In genomic region chr2:218406949-218407703, GRCh38 we compare ENCODE assay signal across 8 cellular contexts. TPM values are rescaled to one million over a fixed set of nuclear protein-coding genes. Genes with fewer than 3 reads are reported as not detected.
DNase-seq lines count a peak whose midpoint lies in the region; ATAC-seq and TF ChIP-seq lines count a peak whose summit lies in the region.

No MANE protein-coding gene starts in this region.

- H3K27me3 ChIP-seq in lower lobe of right lung (ENCODE audit: low read depth) = no peaks in the 10 kb centered on the region

- no peaks in the 10 kb centered on the region for H3K9me3 ChIP-seq in lower lobe of right lung

- peak overlapping the region; percentile 90 for H3K27ac ChIP-seq in lower lobe of right lung

- H3K4me1 ChIP-seq in lower lobe of right lung = peaks cover 51% of the 10 kb centered on the region

- TF ChIP-seq CTCF in AG09309 (IDR thresholded peaks at IDR 0.05; ENCODE audit: control insufficient read depth, insufficient read depth, low read depth, low read length, missing control alignments) (no peak), lower lobe of right lung (IDR thresholded peaks at IDR 0.05) (no peak)

- ATAC-seq in GM21423 (IDR thresholded peaks at IDR 0.05; ENCODE audit: unreplicated experiment) (peak; percentile 4), lower lobe of right lung (peak; percentile 21 to 23)

- DNase-seq in AG09309 (ENCODE audit: low read depth) = no peak
- peak; percentile 97 for DNase-seq in NCI-H2171 treated with DMSO at 0.1 percent for 48 hours (lab: John Stamatoyannopoulos, UW)
- peak; percentile 62 for DNase-seq in activated CD4-positive, alpha-beta T cell treated with anti-CD3 and anti-CD28 coated beads, Interleukin-2, amount 50 U/mL, for 1 hour
- DNase-seq in dermis blood vessel endothelial cell = peak; percentile 42
- peak; percentile 81 for DNase-seq in lower lobe of right lung
- DNase-seq in stimulated activated CD8-positive, alpha-beta memory T cell treated with anti-CD3 and anti-CD28 coated beads, Interleukin-4, amount 100 ng/mL, for 48 hours = peak; percentile 77
- no peak for DNase-seq in NCI-H345 treated with DMSO at 0.1 percent for 48 hours (lab: John Stamatoyannopoulos, UW; ENCODE audit: unreplicated experiment)

- peak overlapping the region; percentile 48 for H3K4me3 ChIP-seq in AG09309 (ENCODE audit: control insufficient read depth, low read depth, low read length)
- H3K4me3 ChIP-seq in lower lobe of right lung = peak overlapping the region; percentile 60

- intact Hi-C loops in lower lobe of right lung (cut with DNase I) = no loop called here

- peaks cover 35% of the 10 kb centered on the region for H3K36me3 ChIP-seq in lower lobe of right lung

RNA-seq across cellular contexts. Expression of gene CTDSP1, which starts 7.5 kb away (rescaled TPM):
- total RNA-seq in dermis blood vessel endothelial cell = 103 and 110 TPM in 2 replicates
- 168 TPM for total RNA-seq in lower lobe of right lung

RNA-seq across cellular contexts. Expression of gene VIL1, which starts 11.8 kb away (rescaled TPM):
- total RNA-seq in dermis blood vessel endothelial cell = not detected in 2 replicates
- 0.41 TPM for total RNA-seq in lower lobe of right lung

RNA-seq across cellular contexts. Expression of gene SLC11A1, which starts 25.1 kb away (rescaled TPM):
- total RNA-seq in dermis blood vessel endothelial cell = under 0.01 and 0.05 TPM in 2 replicates
- 419 TPM for total RNA-seq in lower lobe of right lung

RNA-seq across cellular contexts. Expression of gene CATIP, which starts 50.5 kb away (rescaled TPM):
- 0.17 TPM in 1 of 2 replicates, not detected in the other for total RNA-seq in dermis blood vessel endothelial cell
- 5.6 TPM for total RNA-seq in lower lobe of right lung

Comparison
In these comparisons a context has a peak if more than half of its experiments do, and no peak if none do; other contexts are left out.
1. DNase-seq: peak in NCI-H2171 treated with DMSO at 0.1 percent for 48 hours (single experiment), activated CD4-positive, alpha-beta T cell treated with anti-CD3 and anti-CD28 coated beads, Interleukin-2, amount 50 U/mL, for 1 hour (single experiment), dermis blood vessel endothelial cell (single experiment), lower lobe of right lung (single experiment) and stimulated activated CD8-positive, alpha-beta memory T cell treated with anti-CD3 and anti-CD28 coated beads, Interleukin-4, amount 100 ng/mL, for 48 hours (single experiment); none in AG09309 (single experiment) and NCI-H345 treated with DMSO at 0.1 percent for 48 hours (single experiment).
2. RNA of gene SLC11A1, which starts 25.1 kb away (total RNA-seq): 419 TPM in lower lobe of right lung (single experiment); under 0.01 to 0.05 TPM in dermis blood vessel endothelial cell; every median in the first group is over 100 times any median in the second.